In genomic region chr3:5698851-5699250, GRCh38 we compare ENCODE assay signal across 20 cellular contexts.
A peak's percentile ranks its signal among the peaks of the same experiment; 100 is the strongest.
DNase-seq lines count a peak whose midpoint lies in the region; ATAC-seq, FAIRE-seq and TF ChIP-seq lines count a peak whose summit lies in the region.
"Had no signal": no experiment of that assay in that cellular context is flagged by ENCODE, and none has a peak within 500 bp of the region (broad histone marks: within the 10 kb centered on the region; RNA-seq: fewer than 3 reads in every experiment).

No MANE protein-coding gene starts in this region.

- H2AFZ ChIP-seq in OCI-LY3 (ENCODE audit: low read depth, low read length) = no peak overlapping the region
- H2AFZ ChIP-seq: GM23248 had no signal

- H3K9me3 Mint-ChIP-seq in Calu3 (ENCODE audit: low read depth, unreplicated experiment) = peaks cover 11% of the 10 kb centered on the region

- H3K9me3 ChIP-seq in OCI-LY3 (ENCODE audit: insufficient read depth, low read length) = 0 out of 2 replicates have a peak, but pooled peaks cover 5% of the 10 kb centered on the region
- no peaks in the 10 kb centered on the region for H3K9me3 ChIP-seq in colonic mucosa
- no peaks in the 10 kb centered on the region for H3K9me3 ChIP-seq in mucosa of rectum (ENCODE audit: control insufficient read depth in 2 of 2, low read length in 2 of 2)
- H3K9me3 ChIP-seq: A549, HAP-1 had no signal

- no peaks in the 10 kb centered on the region for H4K20me1 ChIP-seq in OCI-LY3 (ENCODE audit: insufficient read depth, low read length)

- no peak overlapping the region for H3K9ac ChIP-seq in OCI-LY3 (ENCODE audit: low read length)
- no peak overlapping the region for H3K9ac ChIP-seq in colonic mucosa (ENCODE audit: low read depth in 2 of 2, low read length in 2 of 2)
- no peak overlapping the region for H3K9ac ChIP-seq in mucosa of rectum (ENCODE audit: low read depth in 1 of 2, low read length in 2 of 2)
- H3K9ac ChIP-seq: GM23248 had no signal

- H3K4me1 ChIP-seq in OCI-LY3 (ENCODE audit: low read length) (peaks cover 56% of the 10 kb centered on the region), colonic mucosa (no peaks in the 10 kb centered on the region), mucosa of rectum (ENCODE audit: control insufficient read depth in 2 of 2, insufficient read depth in 2 of 2, low read length in 2 of 2) (peaks cover 3 to 15% of the 10 kb centered on the region in 2 donors)
- H3K4me1 ChIP-seq: A549, HAP-1 had no signal

- no peaks in the 10 kb centered on the region for H3K27me3 Mint-ChIP-seq in Calu3 (ENCODE audit: unreplicated experiment)

- H3K4me2 ChIP-seq in OCI-LY3 (ENCODE audit: low read length) = no peak overlapping the region
- H3K4me2 ChIP-seq: A549 had no signal

- DNase-seq in Calu3 (no peak), colonic mucosa (no peak), SK-N-DZ (ENCODE audit: low spot score) (no peak), GM12891 (ENCODE audit: insufficient read length, low spot score) (no peak)
- DNase-seq in activated effector memory CD4-positive, alpha-beta T cell treated with anti-CD3 and anti-CD28 coated beads, Interleukin-2, amount 50 U/mL, for 16 hours = no peak
- DNase-seq: ACHN; C1 segment of cervical spinal cord; CD4-positive, alpha-beta memory T cell; COR-L47; DMS153; DND-41; GM23248 had no signal

- peaks cover 33% of the 10 kb centered on the region for H3K4me1 Mint-ChIP-seq in Calu3 (ENCODE audit: low read depth, unreplicated experiment)
- H3K4me1 Mint-ChIP-seq: CD4-positive, alpha-beta memory T cell had no signal

- peak overlapping the region; percentile 92 for H3K27ac Mint-ChIP-seq in Calu3 (ENCODE audit: unreplicated experiment)
- H3K27ac Mint-ChIP-seq: CD4-positive, alpha-beta memory T cell had no signal

- intact Hi-C loops in Calu3 (cut with micrococcal nuclease; ENCODE audit: unreplicated experiment) (no loop called here), colonic mucosa (cut with DNase I) (no loop called here)

- peak overlapping the region; percentile 83 for H3K27ac ChIP-seq in OCI-LY3 (ENCODE audit: low read length)
- H3K27ac ChIP-seq in colonic mucosa = peak overlapping the region; percentile 76
- peak overlapping the region; percentile 75 to 89 for H3K27ac ChIP-seq in mucosa of rectum (ENCODE audit: low read depth in 2 of 2, low read length in 2 of 2)
- H3K27ac ChIP-seq: 22Rv1, A549, GM23248 had no signal

- H3K36me3 ChIP-seq in OCI-LY3 (replicated peaks; ENCODE audit: low read depth, low read length) (peaks cover 9% of the 10 kb centered on the region), colonic mucosa (no peaks in the 10 kb centered on the region), mucosa of rectum (ENCODE audit: control insufficient read depth in 2 of 2, insufficient read depth in 2 of 2, low read length in 2 of 2) (no peaks in the 10 kb centered on the region)
- H3K36me3 ChIP-seq: HAP-1 had no signal

- BruUV-seq in Calu3 (replicated peaks; lab: Mats Ljungman, UMichigan) = TSS peak; percentile 41

- no peak for TF ChIP-seq POLR2A in GM12891 (IDR thresholded peaks at IDR 0.05; ENCODE audit: low read depth, low read length)

- H3K27me3 ChIP-seq in OCI-LY3 (ENCODE audit: low read depth, low read length) = no peaks in the 10 kb centered on the region
- no peaks in the 10 kb centered on the region for H3K27me3 ChIP-seq in colonic mucosa
- H3K27me3 ChIP-seq in mucosa of rectum (ENCODE audit: control insufficient read depth in 2 of 2, insufficient read depth in 2 of 2, low read length in 2 of 2) = no peaks in the 10 kb centered on the region

- no peak for TF ChIP-seq CTCF in Calu3 (IDR thresholded peaks at IDR 0.05; ENCODE audit: unreplicated experiment)
- no peak for TF ChIP-seq CTCF in OCI-LY3 (IDR thresholded peaks at IDR 0.05; ENCODE audit: low read depth, low read length)
- no peak for TF ChIP-seq CTCF in colonic mucosa (IDR thresholded peaks at IDR 0.05)

- FAIRE-seq in GM12891 (lab: Jason Lieb, UNC) = no peak
- FAIRE-seq: A549, G401.6, GM19239 had no signal

- CTCF ChIA-PET in Calu3 (lab: Charles Lee) = no interaction called here

- H3K4me3 Mint-ChIP-seq in Calu3 (ENCODE audit: low read depth, unreplicated experiment) = peak overlapping the region; percentile 48
- H3K4me3 Mint-ChIP-seq: CD4-positive, alpha-beta memory T cell had no signal

- H3K4me3 ChIP-seq in OCI-LY3 (ENCODE audit: low read length) (no peak overlapping the region), colonic mucosa (no peak overlapping the region), mucosa of rectum (ENCODE audit: low read length in 2 of 2) (no peak overlapping the region)
- H3K4me3 ChIP-seq: A549, GM23248, HAP-1 had no signal

- H3K79me2 ChIP-seq in OCI-LY3 (ENCODE audit: low read length) = no peaks in the 10 kb centered on the region

- peaks cover 41% of the 10 kb centered on the region for H3K36me3 Mint-ChIP-seq in Calu3 (ENCODE audit: insufficient read depth, unreplicated experiment)
- H3K36me3 Mint-ChIP-seq: CD4-positive, alpha-beta memory T cell had no signal

- ATAC-seq in HG03045 (IDR thresholded peaks at IDR 0.05; ENCODE audit: unreplicated experiment) = no peak
- ATAC-seq: A549 had no signal

TF ChIP-seq in GM12891, 5 proteins besides CTCF, POLR2A, EP300 and RAD21:
- TF ChIP-seq SPI1 (IDR thresholded peaks at IDR 0.05; ENCODE audit: low read depth, low read length) = no peak
- TF ChIP-seq POLR2AphosphoS5 (IDR thresholded peaks at IDR 0.05; ENCODE audit: low read depth, low read length) = no peak
- TF ChIP-seq PAX5 (IDR thresholded peaks at IDR 0.05; ENCODE audit: insufficient read depth, low read length, severe bottlenecking) = no peak
- no peak for TF ChIP-seq TAF1 (IDR thresholded peaks at IDR 0.05; ENCODE audit: low read depth, low read length)
